ENCODE assay signal across 15 cellular contexts in genomic region chr10:557792-558328, GRCh38.
DNase-seq lines count a peak whose midpoint lies in the region; ATAC-seq and TF ChIP-seq lines count a peak whose summit lies in the region.
"Had no signal": no experiment of that assay in that cellular context is flagged by ENCODE, and none has a peak within 500 bp of the region (broad histone marks: within the 10 kb centered on the region; RNA-seq: fewer than 3 reads in every experiment).

No MANE protein-coding gene starts in this region.

- H3K4me3 ChIP-seq in IMR-90 (ENCODE audit: insufficient read depth, low read depth, low read length) (no peak overlapping the region), trophoblast cell (ENCODE audit: low read depth, low read length) (no peak overlapping the region), left lung (no peak overlapping the region)
- H3K4me3 ChIP-seq: GM12878 had no signal

- CTCF ChIA-PET in activated naive CD4-positive, alpha-beta T cell treated with anti-CD3 and anti-CD28 coated beads for 36 hours (lab: Charles Lee), result no interaction called here
- CTCF ChIA-PET in IMR-90 (lab: Yijun Ruan, JAX), result no interaction called here

- POLR2A ChIA-PET in IMR-90 (lab: Charles Lee; ENCODE audit: unreplicated experiment), result no interaction called here

- peaks cover 38% of the 10 kb centered on the region for H3K9me1 ChIP-seq in IMR-90 (ENCODE audit: insufficient read depth, low read length)

- no peak overlapping the region for H3K4me2 ChIP-seq in IMR-90 (ENCODE audit: low read depth, low read length)
- H3K4me2 ChIP-seq in trophoblast cell (ENCODE audit: low read length), result no peak overlapping the region

- H3K36me3 ChIP-seq in IMR-90 (ENCODE audit: control insufficient read depth, insufficient read depth, low read length), result no peaks in the 10 kb centered on the region
- no peaks in the 10 kb centered on the region for H3K36me3 ChIP-seq in trophoblast cell (ENCODE audit: control insufficient read depth in 1 of 2, insufficient read depth in 2 of 2, low read length in 2 of 2)
- no peaks in the 10 kb centered on the region for H3K36me3 ChIP-seq in left lung

- H3K4ac ChIP-seq in IMR-90 (ENCODE audit: low read depth, low read length) (no peak overlapping the region), trophoblast cell (ENCODE audit: low read depth, low read length) (no peak overlapping the region)

- H2BK20ac ChIP-seq in IMR-90 (ENCODE audit: low read depth, low read length), result no peak overlapping the region

- TF ChIP-seq POLR2A in IMR-90 (IDR thresholded peaks at IDR 0.05; ENCODE audit: low read depth, low read length), result no peak

- H3K56ac ChIP-seq in IMR-90 (ENCODE audit: extremely low read depth, insufficient read depth, low read length), result no peak overlapping the region

- H2BK15ac ChIP-seq in IMR-90 (ENCODE audit: low read depth, low read length), result no peak overlapping the region

- no peak overlapping the region for H4K5ac ChIP-seq in IMR-90 (ENCODE audit: low read depth, low read length)

- in situ Hi-C loops in IMR-90 (cut with MboI; ENCODE audit: low sequenced_read_pairs), result no loop called here

- no peak overlapping the region for H3K23ac ChIP-seq in IMR-90 (ENCODE audit: low read depth, low read length)
- no peak overlapping the region for H3K23ac ChIP-seq in trophoblast cell (ENCODE audit: low read length)

- DNase-seq in activated naive CD4-positive, alpha-beta T cell treated with anti-CD3 and anti-CD28 coated beads for 36 hours, result peak; percentile 79
- DNase-seq in activated naive CD4-positive, alpha-beta T cell treated with anti-CD3 and anti-CD28 coated beads, Interleukin-2, amount 50 U/mL, for 16 hours, result no peak
- DNase-seq in IMR-90 (no peak), trophoblast cell (peak in 1 of 2 donors; percentile 28), left lung (no peak), chondrocyte (ENCODE audit: low spot score) (no peak)
- DNase-seq in stimulated activated naive B cell treated with anti-CD40 and anti-IgM and Interleukin-4, amounts not matched to agents 10 μg/mL and 1 μg/mL and 100 μg/mL, for 72 hours, result no peak
- DNase-seq: CD4-positive, CD25-positive, alpha-beta regulatory T cell; midbrain; NCI-H2227 treated with DMSO at 0.1 percent for 48 hours; posterior cingulate gyrus; SIG-M5 had no signal

- H2AK9ac ChIP-seq in IMR-90 (replicated peaks; ENCODE audit: low read depth, low read length, poor library complexity), result no peak overlapping the region

- H3K27me3 Mint-ChIP-seq in activated naive CD4-positive, alpha-beta T cell treated with anti-CD3 and anti-CD28 coated beads for 36 hours (ENCODE audit: low read depth), result no peaks in the 10 kb centered on the region
- H3K27me3 Mint-ChIP-seq in activated T-helper 17 cell treated with anti-CD3 and anti-CD28 coated beads, Interleukin-2, amount 50 U/mL, for 72 hours, result peaks cover 4% of the 10 kb centered on the region
- no peaks in the 10 kb centered on the region for H3K27me3 Mint-ChIP-seq in chondrocyte (ENCODE audit: low read depth)
- H3K27me3 Mint-ChIP-seq in stimulated activated naive B cell treated with anti-CD40 and anti-IgM and Interleukin-4, amounts not matched to agents 10 μg/mL and 1 μg/mL and 100 μg/mL, for 72 hours, result peaks cover 22 to 23% of the 10 kb centered on the region in 2 donors

- H3K9me3 ChIP-seq in IMR-90 (ENCODE audit: control insufficient read depth, insufficient read depth, low read length) (no peaks in the 10 kb centered on the region), trophoblast cell (ENCODE audit: insufficient read depth, low read depth, low read length) (peaks cover 1% of the 10 kb centered on the region), left lung (no peaks in the 10 kb centered on the region)

- no peak overlapping the region for H4K8ac ChIP-seq in IMR-90 (ENCODE audit: low read depth in 2 of 2, low read length in 2 of 2)
- no peak overlapping the region for H4K8ac ChIP-seq in trophoblast cell (ENCODE audit: low read depth, low read length)

- no peaks in the 10 kb centered on the region for H3K9me3 Mint-ChIP-seq in activated naive CD4-positive, alpha-beta T cell treated with anti-CD3 and anti-CD28 coated beads for 36 hours
- H3K9me3 Mint-ChIP-seq in activated T-helper 17 cell treated with anti-CD3 and anti-CD28 coated beads, Interleukin-2, amount 50 U/mL, for 72 hours, result no peaks in the 10 kb centered on the region
- H3K9me3 Mint-ChIP-seq in chondrocyte (ENCODE audit: low read depth), result no peaks in the 10 kb centered on the region
- H3K9me3 Mint-ChIP-seq in stimulated activated naive B cell treated with anti-CD40 and anti-IgM and Interleukin-4, amounts not matched to agents 10 μg/mL and 1 μg/mL and 100 μg/mL, for 72 hours, result peaks cover 0 to 4% of the 10 kb centered on the region in 2 donors
- H3K9me3 Mint-ChIP-seq: stimulated activated memory B cell treated with anti-CD40 and anti-IgM and Interleukin-4, amounts not matched to agents 10 μg/mL and 1 μg/mL and 100 μg/mL, for 72 hours had no signal

- no peak overlapping the region for H3K9ac ChIP-seq in IMR-90 (ENCODE audit: low read depth, low read length)
- H3K9ac ChIP-seq in trophoblast cell (ENCODE audit: low read length), result no peak overlapping the region

- no peak overlapping the region for H3K27ac Mint-ChIP-seq in activated naive CD4-positive, alpha-beta T cell treated with anti-CD3 and anti-CD28 coated beads for 36 hours
- no peak overlapping the region for H3K27ac Mint-ChIP-seq in activated T-helper 17 cell treated with anti-CD3 and anti-CD28 coated beads, Interleukin-2, amount 50 U/mL, for 72 hours
- H3K27ac Mint-ChIP-seq in chondrocyte (ENCODE audit: unreplicated experiment), result no peak overlapping the region
- H3K27ac Mint-ChIP-seq in stimulated activated naive B cell treated with anti-CD40 and anti-IgM and Interleukin-4, amounts not matched to agents 10 μg/mL and 1 μg/mL and 100 μg/mL, for 72 hours, result no peak overlapping the region
- H3K27ac Mint-ChIP-seq: stimulated activated memory B cell treated with anti-CD40 and anti-IgM and Interleukin-4, amounts not matched to agents 10 μg/mL and 1 μg/mL and 100 μg/mL, for 72 hours had no signal

- H3K27ac ChIP-seq in IMR-90 (ENCODE audit: insufficient read depth, low read length) (no peak overlapping the region), trophoblast cell (ENCODE audit: low read depth, low read length) (no peak overlapping the region), left lung (no peak overlapping the region)

- H3K79me1 ChIP-seq in IMR-90 (ENCODE audit: low read depth in 1 of 2, low read length in 2 of 2) (peaks cover 50 to 89% of the 10 kb centered on the region in 2 experiments), trophoblast cell (ENCODE audit: low read length) (peaks cover 16% of the 10 kb centered on the region)

- no peak overlapping the region for H3K4me3 Mint-ChIP-seq in activated naive CD4-positive, alpha-beta T cell treated with anti-CD3 and anti-CD28 coated beads for 36 hours
- H3K4me3 Mint-ChIP-seq in activated T-helper 17 cell treated with anti-CD3 and anti-CD28 coated beads, Interleukin-2, amount 50 U/mL, for 72 hours, result no peak overlapping the region
- H3K4me3 Mint-ChIP-seq in chondrocyte (ENCODE audit: unreplicated experiment), result no peak overlapping the region
- H3K4me3 Mint-ChIP-seq in stimulated activated naive B cell treated with anti-CD40 and anti-IgM and Interleukin-4, amounts not matched to agents 10 μg/mL and 1 μg/mL and 100 μg/mL, for 72 hours, result no peak overlapping the region
- H3K4me3 Mint-ChIP-seq: stimulated activated memory B cell treated with anti-CD40 and anti-IgM and Interleukin-4, amounts not matched to agents 10 μg/mL and 1 μg/mL and 100 μg/mL, for 72 hours had no signal

- H3K36me3 Mint-ChIP-seq in activated naive CD4-positive, alpha-beta T cell treated with anti-CD3 and anti-CD28 coated beads for 36 hours (ENCODE audit: low read depth), result no peaks in the 10 kb centered on the region
- no peaks in the 10 kb centered on the region for H3K36me3 Mint-ChIP-seq in activated T-helper 17 cell treated with anti-CD3 and anti-CD28 coated beads, Interleukin-2, amount 50 U/mL, for 72 hours (ENCODE audit: low read depth)
- H3K36me3 Mint-ChIP-seq in chondrocyte (ENCODE audit: low read depth), result no peaks in the 10 kb centered on the region
- no peaks in the 10 kb centered on the region for H3K36me3 Mint-ChIP-seq in stimulated activated naive B cell treated with anti-CD40 and anti-IgM and Interleukin-4, amounts not matched to agents 10 μg/mL and 1 μg/mL and 100 μg/mL, for 72 hours
- H3K36me3 Mint-ChIP-seq: CD4-positive, CD25-positive, alpha-beta regulatory T cell; stimulated activated memory B cell treated with anti-CD40 and anti-IgM and Interleukin-4, amounts not matched to agents 10 μg/mL and 1 μg/mL and 100 μg/mL, for 72 hours had no signal

- H2BK12ac ChIP-seq in trophoblast cell (ENCODE audit: low read length), result peak overlapping the region; percentile 63

- H3K4me1 Mint-ChIP-seq in activated naive CD4-positive, alpha-beta T cell treated with anti-CD3 and anti-CD28 coated beads for 36 hours (ENCODE audit: low read depth), result peaks cover 18% of the 10 kb centered on the region
- no peaks in the 10 kb centered on the region for H3K4me1 Mint-ChIP-seq in activated T-helper 17 cell treated with anti-CD3 and anti-CD28 coated beads, Interleukin-2, amount 50 U/mL, for 72 hours
- H3K4me1 Mint-ChIP-seq in chondrocyte (ENCODE audit: low read depth), result peaks cover 45% of the 10 kb centered on the region
- H3K4me1 Mint-ChIP-seq in stimulated activated naive B cell treated with anti-CD40 and anti-IgM and Interleukin-4, amounts not matched to agents 10 μg/mL and 1 μg/mL and 100 μg/mL, for 72 hours, result peaks cover 0 to 7% of the 10 kb centered on the region in 2 donors
- H3K4me1 Mint-ChIP-seq: stimulated activated memory B cell treated with anti-CD40 and anti-IgM and Interleukin-4, amounts not matched to agents 10 μg/mL and 1 μg/mL and 100 μg/mL, for 72 hours had no signal

- H2BK120ac ChIP-seq in IMR-90 (ENCODE audit: low read depth, low read length) (no peak overlapping the region), trophoblast cell (ENCODE audit: insufficient read depth, low read length, poor library complexity) (peak overlapping the region; percentile 50)

- peaks cover 93% of the 10 kb centered on the region for H4K20me1 ChIP-seq in IMR-90 (ENCODE audit: insufficient read depth, low read length)

- ATAC-seq in IMR-90 (ENCODE audit: low read depth) (no peak), left lung (no peak)
- peak; percentile 24 for ATAC-seq in activated T-helper 17 cell treated with anti-CD3 and anti-CD28 coated beads, Interleukin-2, amount 50 U/mL, for 72 hours (replicated peaks)
- ATAC-seq in stimulated activated naive B cell treated with anti-CD40 and anti-IgM and Interleukin-4, amounts not matched to agents 10 μg/mL and 1 μg/mL and 100 μg/mL, for 72 hours (replicated peaks), result no peak
- ATAC-seq: GM12878 had no signal

- BruUV-seq in IMR-90 (replicated peaks; lab: Mats Ljungman, UMichigan), result no TSS peak

- H2AFZ ChIP-seq in IMR-90 (replicated peaks; ENCODE audit: low read length, poor library complexity) (no peak overlapping the region), trophoblast cell (ENCODE audit: insufficient read depth, low read length, poor library complexity) (no peak overlapping the region)

- no peak overlapping the region for H3K18ac ChIP-seq in IMR-90 (ENCODE audit: low read depth, low read length)
- no peak overlapping the region for H3K18ac ChIP-seq in trophoblast cell (ENCODE audit: low read length)

- H2BK5ac ChIP-seq in IMR-90 (ENCODE audit: low read depth, low read length, poor library complexity, severe bottlenecking), result no peak overlapping the region
- no peak overlapping the region for H2BK5ac ChIP-seq in trophoblast cell (ENCODE audit: low read depth, low read length, poor library complexity)

- H3K79me2 ChIP-seq in trophoblast cell (ENCODE audit: control insufficient read depth, insufficient read depth, low read length, poor library complexity), result peaks cover 6% of the 10 kb centered on the region

- H3K27me3 ChIP-seq in IMR-90 (ENCODE audit: control insufficient read depth, insufficient read depth, low read length), result no peaks in the 10 kb centered on the region
- no peaks in the 10 kb centered on the region for H3K27me3 ChIP-seq in trophoblast cell (ENCODE audit: insufficient read depth, low read length)
- no peaks in the 10 kb centered on the region for H3K27me3 ChIP-seq in left lung

- TF ChIP-seq CTCF in IMR-90 (conservative IDR thresholded peaks at IDR 0.05; ENCODE audit: low read depth, low read length) (no peak), left lung (IDR thresholded peaks at IDR 0.05) (no peak), chondrocyte (IDR thresholded peaks at IDR 0.05) (no peak)

- WGBS in IMR-90 (ENCODE audit: extremely low coverage in 2 of 2, insufficient read length in 1 of 2), 2 experiments, result no CpG with 5 or more reads among the region's 10 CpGs
- no CpG with 5 or more reads among the region's 10 CpGs for WGBS in trophoblast cell (ENCODE audit: extremely low coverage, insufficient coverage, insufficient read length)

- H3K14ac ChIP-seq in IMR-90 (replicated peaks; ENCODE audit: low read depth, low read length), result no peak overlapping the region
- no peak overlapping the region for H3K14ac ChIP-seq in trophoblast cell (ENCODE audit: low read length)

- H4K12ac ChIP-seq in trophoblast cell (ENCODE audit: low read depth, low read length), result no peak overlapping the region

- H2AK5ac ChIP-seq in IMR-90 (ENCODE audit: low read depth, low read length) (no peak overlapping the region; the same call in 1 of the 2 replicates), trophoblast cell (ENCODE audit: low read length) (no peak overlapping the region)

- H4K91ac ChIP-seq in IMR-90 (ENCODE audit: insufficient read depth, low read depth, low read length) (no peak overlapping the region), trophoblast cell (ENCODE audit: low read depth, low read length) (peak overlapping the region; percentile 61)

- TF ChIP-seq RAD21 in IMR-90 (IDR thresholded peaks at IDR 0.05; ENCODE audit: low read length), result no peak

- dilution Hi-C loops in IMR-90 (cut with HindIII; ENCODE audit: low sequenced_read_pairs, unreplicated experiment), result no loop called here

- H3K4me1 ChIP-seq in IMR-90 (ENCODE audit: control insufficient read depth, insufficient read depth, low read length), result peaks cover 17% of the 10 kb centered on the region
- H3K4me1 ChIP-seq in trophoblast cell (ENCODE audit: control insufficient read depth in 1 of 2, insufficient read depth in 2 of 2, low read length in 2 of 2), result peaks cover 31 to 43% of the 10 kb centered on the region in 2 experiments
- H3K4me1 ChIP-seq in left lung, result peaks cover 0 to 3% of the 10 kb centered on the region in 2 donors

- intact Hi-C loops in activated naive CD4-positive, alpha-beta T cell treated with anti-CD3 and anti-CD28 coated beads for 36 hours (cut with micrococcal nuclease), result no loop called here
- intact Hi-C loops in IMR-90 (cut with micrococcal nuclease) (no loop called here), left lung (cut with DNase I) (no loop called here)
